18 cellular contexts compared by ENCODE assay signal in the genomic region with DNA sequence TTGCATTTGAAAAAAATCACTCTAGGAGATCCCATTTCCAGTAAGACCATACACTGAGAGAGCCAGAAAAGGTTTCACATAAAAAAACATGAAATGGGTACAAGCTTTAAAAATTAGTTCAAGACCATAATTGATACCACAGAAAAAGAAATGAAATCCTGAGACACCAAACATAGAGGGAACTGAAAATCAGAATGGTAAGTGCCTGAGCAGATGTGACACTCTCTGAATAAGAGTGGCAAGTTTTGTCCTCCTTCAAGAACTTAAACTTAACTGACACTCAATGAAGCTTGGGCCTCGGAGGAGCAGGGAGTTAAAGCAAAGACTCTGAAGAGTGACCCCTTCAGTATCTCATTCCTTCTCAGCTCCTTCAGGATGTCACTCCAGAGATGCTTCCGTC. TPM values are rescaled to one million over a fixed set of nuclear protein-coding genes. Genes with fewer than 3 reads are reported as not detected.
DNase-seq lines count a peak whose midpoint lies in the region; ATAC-seq and TF ChIP-seq lines count a peak whose summit lies in the region.
"Had no signal": no experiment of that assay in that cellular context is flagged by ENCODE, and none has a peak within 500 bp of the region (broad histone marks: within the 10 kb centered on the region; RNA-seq: fewer than 3 reads in every experiment).

No MANE protein-coding gene starts in this region.

- H3K36me3 ChIP-seq in HAP-1 (replicated peaks), result no peaks in the 10 kb centered on the region

- peaks cover 3% of the 10 kb centered on the region for H3K27me3 ChIP-seq in HAP-1 (ENCODE audit: low read depth)

- peaks cover 2% of the 10 kb centered on the region for H3K4me1 Mint-ChIP-seq in endothelial cell (ENCODE audit: unreplicated experiment)

- H3K36me3 Mint-ChIP-seq in endothelial cell (ENCODE audit: low read depth, unreplicated experiment), result no peaks in the 10 kb centered on the region

- H3K27me3 Mint-ChIP-seq in endothelial cell (ENCODE audit: unreplicated experiment), result no peaks in the 10 kb centered on the region
- H3K27me3 Mint-ChIP-seq: activated naive CD4-positive, alpha-beta T cell treated with anti-CD3 and anti-CD28 coated beads, Interleukin-2, amount 50 U/mL, for 24 hours had no signal

- H3K4me3 ChIP-seq in HAP-1, result no peak overlapping the region

- in situ Hi-C loops in HAP-1 (cut with MboI; ENCODE audit: low sequenced_read_pairs), result no loop called here

- H3K9me3 ChIP-seq in HAP-1, result no peaks in the 10 kb centered on the region

- no peak overlapping the region for H3K27ac Mint-ChIP-seq in endothelial cell (ENCODE audit: unreplicated experiment)
- H3K27ac Mint-ChIP-seq: activated naive CD4-positive, alpha-beta T cell treated with anti-CD3 and anti-CD28 coated beads, Interleukin-2, amount 50 U/mL, for 24 hours; naive thymus-derived CD4-positive, alpha-beta T cell; WTC11 had no signal

- H3K4me1 ChIP-seq in HAP-1, result no peaks in the 10 kb centered on the region

- ATAC-seq in GM18499 (IDR thresholded peaks at IDR 0.05; ENCODE audit: insufficient read depth, unreplicated experiment), result peak; percentile 60
- peak; percentile 68 for ATAC-seq in GM19455 (IDR thresholded peaks at IDR 0.05; ENCODE audit: unreplicated experiment)
- ATAC-seq in HG02763 (IDR thresholded peaks at IDR 0.05; ENCODE audit: unreplicated experiment), result peak; percentile 78
- ATAC-seq in HG03457 (IDR thresholded peaks at IDR 0.05; ENCODE audit: unreplicated experiment), result peak; percentile 57
- ATAC-seq in left lobe of liver, result no peak
- ATAC-seq: naive thymus-derived CD4-positive, alpha-beta T cell; right cardiac atrium; stimulated activated naive CD8-positive, alpha-beta T cell treated with anti-CD3 and anti-CD28 coated beads, Interleukin-15, Interleukin-2, amounts not matched to agents 100 U/mL and 50 U/mL, for 24 hours; WTC11 had no signal

- DNase-seq in left lobe of liver (ENCODE audit: low spot score), result no peak
- no peak for DNase-seq in HAP-1 (ENCODE audit: low spot score in 2 of 2)
- no peak for DNase-seq in NCI-H82 treated with DMSO at 0.1 percent for 48 hours (lab: John Stamatoyannopoulos, UW; ENCODE audit: unreplicated experiment)
- DNase-seq in endothelial cell (ENCODE audit: low spot score), result no peak
- DNase-seq: activated CD8-positive, alpha-beta memory T cell treated with anti-CD3 and anti-CD28 coated beads, Interleukin-2, amount 50 U/mL, for 4 hours; glutamatergic neuron; kidney glomerular epithelial cell; naive thymus-derived CD4-positive, alpha-beta T cell; right cardiac atrium; stimulated activated CD4-positive, alpha-beta T cell treated with anti-CD3 and anti-CD28 coated beads, Interleukin-4, amount 100 ng/mL, for 24 hours; stimulated activated naive CD8-positive, alpha-beta T cell treated with anti-CD3 and anti-CD28 coated beads, Interleukin-15, Interleukin-2, amounts not matched to agents 100 U/mL and 50 U/mL, for 24 hours had no signal

- H3K4me3 Mint-ChIP-seq in endothelial cell (ENCODE audit: unreplicated experiment), result no peak overlapping the region
- H3K4me3 Mint-ChIP-seq: activated naive CD4-positive, alpha-beta T cell treated with anti-CD3 and anti-CD28 coated beads, Interleukin-2, amount 50 U/mL, for 24 hours; naive thymus-derived CD4-positive, alpha-beta T cell; WTC11 had no signal

- H3K9me3 Mint-ChIP-seq in endothelial cell (ENCODE audit: unreplicated experiment), result no peaks in the 10 kb centered on the region
- H3K9me3 Mint-ChIP-seq: activated naive CD4-positive, alpha-beta T cell treated with anti-CD3 and anti-CD28 coated beads, Interleukin-2, amount 50 U/mL, for 24 hours had no signal

- no peak for TF ChIP-seq CTCF in endothelial cell (IDR thresholded peaks at IDR 0.05; ENCODE audit: unreplicated experiment)

RNA-seq across cellular contexts. Expression of a gene that starts 23.2 kb away (rescaled TPM):
- 0.15 TPM for total RNA-seq in left lobe of liver
- 0.23 TPM for total RNA-seq in endothelial cell (ENCODE audit: unreplicated experiment)
- total RNA-seq: endothelial cell of umbilical vein had no signal
